In genomic region chr16:2163211-2163881, GRCh38 we compare ENCODE assay signal across 16 cellular contexts. TPM values are rescaled to one million over a fixed set of nuclear protein-coding genes. Genes with fewer than 3 reads are reported as not detected.
A peak's percentile ranks its signal among the peaks of the same experiment; 100 is the strongest.
DNase-seq lines count a peak whose midpoint lies in the region; ATAC-seq and TF ChIP-seq lines count a peak whose summit lies in the region.
"Had no signal": no experiment of that assay in that cellular context is flagged by ENCODE, and none has a peak within 500 bp of the region (broad histone marks: within the 10 kb centered on the region; RNA-seq: fewer than 3 reads in every experiment).

No MANE protein-coding gene starts in this region.

- POLR2A ChIA-PET in CD4-positive, alpha-beta memory T cell (lab: Charles Lee; ENCODE audit: partially characterized antibody) = no interaction called here

- peak in 1 of 6 experiments; percentile 14 for TF ChIP-seq CTCF in Peyer's patch (IDR thresholded peaks at IDR 0.05)

- peaks cover 0 to 4% (median 1%) of the 10 kb centered on the region in 4 donors for H3K4me1 Mint-ChIP-seq in CD4-positive, alpha-beta memory T cell
- peaks cover 5% of the 10 kb centered on the region for H3K4me1 Mint-ChIP-seq in central memory CD8-positive, alpha-beta T cell

- peaks cover 7% of the 10 kb centered on the region for H3K36me3 ChIP-seq in CD4-positive, alpha-beta memory T cell (ENCODE audit: insufficient read depth, low read length)
- H3K36me3 ChIP-seq in Peyer's patch (peaks cover 0 to 16% (median 0%) of the 10 kb centered on the region in 3 donors), mucosa of stomach (ENCODE audit: control insufficient read depth, insufficient read depth, low read length) (peaks cover 10% of the 10 kb centered on the region)

- H3K4me3 ChIP-seq in CD4-positive, alpha-beta memory T cell (ENCODE audit: low read length in 2 of 2) = no peak overlapping the region
- H3K4me3 ChIP-seq in Peyer's patch = no peak overlapping the region
- H3K4me3 ChIP-seq in mucosa of stomach (ENCODE audit: low read length) = no peak overlapping the region
- H3K4me3 ChIP-seq: pancreas had no signal

- CTCF ChIA-PET in CD4-positive, alpha-beta memory T cell (lab: Charles Lee; ENCODE audit: partially characterized antibody) = interaction anchor here (1.1 kb wide), 1 partner anchor 23 kb away, joined by 4 read pairs; no protein-coding TSS in a partner anchor

- H3K36me3 Mint-ChIP-seq in CD4-positive, alpha-beta memory T cell = peaks cover 3 to 4% of the 10 kb centered on the region in 2 donors
- no peaks in the 10 kb centered on the region for H3K36me3 Mint-ChIP-seq in central memory CD8-positive, alpha-beta T cell (ENCODE audit: insufficient read depth)

- H3K4me1 ChIP-seq in CD4-positive, alpha-beta memory T cell (ENCODE audit: insufficient read depth, low read length) = peaks cover 3% of the 10 kb centered on the region
- H3K4me1 ChIP-seq in Peyer's patch (peaks cover 0 to 79% (median 14%) of the 10 kb centered on the region in 4 donors), mucosa of stomach (ENCODE audit: control insufficient read depth, insufficient read depth, low read length) (peaks cover 56% of the 10 kb centered on the region)
- H3K4me1 ChIP-seq: pancreas had no signal

- intact Hi-C loops in CD4-positive, alpha-beta memory T cell (cut with micrococcal nuclease) = no loop called here

- no peak overlapping the region for H3K27ac ChIP-seq in CD4-positive, alpha-beta memory T cell (ENCODE audit: low read depth, low read length)
- peak overlapping the region in 3 of 4 donors; percentile 75 to 94 (median 90) for H3K27ac ChIP-seq in Peyer's patch
- H3K27ac ChIP-seq: pancreas had no signal

- H3K9ac ChIP-seq in mucosa of stomach (ENCODE audit: low read length) = peak overlapping the region; percentile 62

- no peak overlapping the region for H3K4me3 Mint-ChIP-seq in CD4-positive, alpha-beta memory T cell
- peak overlapping the region; percentile 47 for H3K4me3 Mint-ChIP-seq in central memory CD8-positive, alpha-beta T cell

- DNase-seq in CD4-positive, alpha-beta memory T cell = peak in 3 of 5 donors; percentile 29 to 67 (median 34)
- DNase-seq in Peyer's patch = peak in 2 of 3 donors; percentile 89
- no peak for DNase-seq in central memory CD8-positive, alpha-beta T cell (ENCODE audit: low spot score in 2 of 2)
- DNase-seq in mesenteric fat pad (ENCODE audit: low spot score) = no peak
- DNase-seq: activated CD4-positive, CD25-positive, alpha-beta regulatory T cell treated with anti-CD3 and anti-CD28 coated beads, Interleukin-2, amount 50 U/mL, for 72 hours; activated naive CD4-positive, alpha-beta T cell; cerebellar nuclear complex; DMS79; mesendoderm; NCI-H2029 treated with DMSO at 0.1 percent for 48 hours; pancreas had no signal

- TF ChIP-seq POLR2A in Peyer's patch (IDR thresholded peaks at IDR 0.05) = no peak

- H3K27ac Mint-ChIP-seq in CD4-positive, alpha-beta memory T cell = peak overlapping the region in 4 of 7 donors; percentile 18 to 59 (median 52)
- H3K27ac Mint-ChIP-seq in central memory CD8-positive, alpha-beta T cell (ENCODE audit: low read depth) = no peak overlapping the region

- ATAC-seq in central memory CD8-positive, alpha-beta T cell (replicated peaks; ENCODE audit: extremely low read depth, poor library complexity, severe bottlenecking) = no peak
- ATAC-seq in HG02798 (IDR thresholded peaks at IDR 0.05; ENCODE audit: poor library complexity, unreplicated experiment) = no peak
- no peak for ATAC-seq in GM21786 (IDR thresholded peaks at IDR 0.05; ENCODE audit: unreplicated experiment)
- no peak for ATAC-seq in GM21526 (IDR thresholded peaks at IDR 0.05; ENCODE audit: low FRiP score, unreplicated experiment)
- ATAC-seq: SK-N-SH treated with all-trans-retinoic acid at 6 μM for 48 hours had no signal

- no peaks in the 10 kb centered on the region for H3K27me3 Mint-ChIP-seq in CD4-positive, alpha-beta memory T cell
- no peaks in the 10 kb centered on the region for H3K27me3 Mint-ChIP-seq in central memory CD8-positive, alpha-beta T cell

- H3K9me3 ChIP-seq in CD4-positive, alpha-beta memory T cell (ENCODE audit: control insufficient read depth in 1 of 2, low read length in 2 of 2) = no peaks in the 10 kb centered on the region
- no peaks in the 10 kb centered on the region for H3K9me3 ChIP-seq in Peyer's patch
- no peaks in the 10 kb centered on the region for H3K9me3 ChIP-seq in mucosa of stomach (ENCODE audit: control insufficient read depth, low read length)
- H3K9me3 ChIP-seq: pancreas had no signal

- H3K9me3 Mint-ChIP-seq in CD4-positive, alpha-beta memory T cell = no peaks in the 10 kb centered on the region
- no peaks in the 10 kb centered on the region for H3K9me3 Mint-ChIP-seq in central memory CD8-positive, alpha-beta T cell

- no peaks in the 10 kb centered on the region for H3K27me3 ChIP-seq in CD4-positive, alpha-beta memory T cell (ENCODE audit: insufficient read depth, low read length)
- no peaks in the 10 kb centered on the region for H3K27me3 ChIP-seq in Peyer's patch
- H3K27me3 ChIP-seq in mucosa of stomach (ENCODE audit: control insufficient read depth, insufficient read depth, low read length) = no peaks in the 10 kb centered on the region
- H3K27me3 ChIP-seq: pancreas had no signal

RNA-seq across cellular contexts. Expression of gene TRAF7, which starts 7.8 kb away (rescaled TPM):
- total RNA-seq in CD4-positive, alpha-beta memory T cell = 10 to 100 TPM; 40.9 to 41.9 TPM
- 1 to 10 TPM; 1.9 to 8.9 TPM for polyA plus RNA-seq in CD4-positive, alpha-beta memory T cell
- 100 to 1,000 TPM in 1 of 4 donors, 10 to 100 TPM in 3; 51.2 to 120 (median 79.3) TPM for total RNA-seq in Peyer's patch
- 63.5 TPM for total RNA-seq in mesenteric fat pad

RNA-seq across cellular contexts. Expression of gene RAB26, which starts 14.9 kb away (rescaled TPM):
- under 1 TPM in 1 of 2 experiments, not detected in 1; 0.44 TPM for total RNA-seq in CD4-positive, alpha-beta memory T cell
- under 1 TPM; 0.52 to 0.77 TPM for polyA plus RNA-seq in CD4-positive, alpha-beta memory T cell
- total RNA-seq in Peyer's patch (10 to 100 TPM; 17.9 to 33.8 (median 24.3) TPM), mesenteric fat pad (not detected)

RNA-seq across cellular contexts. Expression of gene PKD1, which starts 27.6 kb away (rescaled TPM):
- 100 to 1,000 TPM; 125 to 126 TPM for total RNA-seq in CD4-positive, alpha-beta memory T cell
- polyA plus RNA-seq in CD4-positive, alpha-beta memory T cell = 10 to 100 TPM in 1 of 2 donors, 1 to 10 TPM in 1; 2.3 to 11.7 TPM
- 100 to 1,000 TPM in 3 of 4 donors, 10 to 100 TPM in 1; 64.6 to 305 (median 188) TPM for total RNA-seq in Peyer's patch
- 99.4 TPM for total RNA-seq in mesenteric fat pad

RNA-seq across cellular contexts. Expression of gene CASKIN1, which starts 33.1 kb away (rescaled TPM):
- total RNA-seq in CD4-positive, alpha-beta memory T cell = not detected
- not detected for polyA plus RNA-seq in CD4-positive, alpha-beta memory T cell
- total RNA-seq in Peyer's patch (not detected), mesenteric fat pad (0.06 TPM)

RNA-seq across cellular contexts. Expression of gene MLST8, which starts 41.9 kb away (rescaled TPM):
- 10 to 100 TPM; 28.1 to 31.1 TPM for total RNA-seq in CD4-positive, alpha-beta memory T cell
- polyA plus RNA-seq in CD4-positive, alpha-beta memory T cell = 10 to 100 TPM; 27.4 to 34.7 TPM
- 10 to 100 TPM; 45.7 to 95.7 (median 69.4) TPM for total RNA-seq in Peyer's patch
- total RNA-seq in mesenteric fat pad = 21.9 TPM

Comparison
In these comparisons a context has a peak if more than half of its experiments do, and no peak if none do; other contexts are left out.
1. DNase-seq: peak in CD4-positive, alpha-beta memory T cell (3 of 5) and Peyer's patch (2 of 3); none in central memory CD8-positive, alpha-beta T cell (0 of 2) and mesenteric fat pad (single experiment).
2. RNA of gene RAB26, which starts 14.9 kb away (total RNA-seq): 17.9 to 33.8 TPM in Peyer's patch; 0.44 TPM in CD4-positive, alpha-beta memory T cell and not detected in mesenteric fat pad (single experiment); every median in the first group is over 10 times any median in the second.